1 cellular context compared by ENCODE assay signal in genomic region chr21:36141513-36141925, GRCh38.
TF ChIP-seq lines count a peak whose summit lies in the region.

No MANE protein-coding gene starts in this region.

TF ChIP-seq in K562, 482 proteins besides CTCF, POLR2A, EP300 and RAD21 (continued from another document and continues in another):
- TF ChIP-seq BCLAF1 (IDR thresholded peaks at IDR 0.05; ENCODE audit: borderline replicate concordance in 1 of 2, control insufficient read depth in 1 of 2, low read depth in 2 of 2, low read length in 1 of 2) (no peak), ATF6 (CRISPR knock-in tag; IDR thresholded peaks at IDR 0.05) (no peak), RFX5 (IDR thresholded peaks at IDR 0.05; ENCODE audit: low read depth, low read length) (no peak), MTA2 (IDR thresholded peaks at IDR 0.05; ENCODE audit: low read depth) (no peak), HLTF (IDR thresholded peaks at IDR 0.05) (no peak), POLR2H (tag; IDR thresholded peaks at IDR 0.05; ENCODE audit: low read depth) (no peak), PHF21A (IDR thresholded peaks at IDR 0.05; ENCODE audit: borderline replicate concordance, low read depth) (no peak), TRIM28 (IDR thresholded peaks at IDR 0.05) (0 out of 2 replicates have a peak, but pooled peaks have one; percentile 17), NFE2 (IDR thresholded peaks at IDR 0.05; ENCODE audit: low read depth) (no peak), HBP1 (CRISPR knock-in tag; IDR thresholded peaks at IDR 0.05) (no peak), BMI1 (IDR thresholded peaks at IDR 0.05; ENCODE audit: low read length) (no peak), BACH1 (tag; IDR thresholded peaks at IDR 0.05) (no peak), ZNF766 (CRISPR knock-in tag; conservative IDR thresholded peaks at IDR 0.05) (no peak), PTBP1 (IDR thresholded peaks at IDR 0.05; ENCODE audit: low read depth, low read length) (no peak), KAT7 (CRISPR knock-in tag; IDR thresholded peaks at IDR 0.05; ENCODE audit: borderline replicate concordance) (no peak), ZBTB33 (CRISPR knock-in tag; IDR thresholded peaks at IDR 0.05) (no peak), CEBPB (tag; IDR thresholded peaks at IDR 0.05) (no peak), ZNF584 (CRISPR knock-in tag; IDR thresholded peaks at IDR 0.05; ENCODE audit: low read depth) (no peak), WHSC1 (IDR thresholded peaks at IDR 0.05; ENCODE audit: low read length) (no peak), YY1 (IDR thresholded peaks at IDR 0.05; ENCODE audit: borderline replicate concordance in 1 of 3, control insufficient read depth in 1 of 3, extremely low read depth in 1 of 3, insufficient read depth in 3 of 3, insufficient read length in 1 of 3, insufficient replicate concordance in 2 of 3, low read depth in 1 of 3, low read length in 2 of 3) (no peak), ZNF408 (CRISPR knock-in tag; IDR thresholded peaks at IDR 0.05; ENCODE audit: low read depth) (no peak), MYNN (IDR thresholded peaks at IDR 0.05) (no peak), MYNN (CRISPR knock-in tag; IDR thresholded peaks at IDR 0.05) (no peak), ZNF263 (CRISPR knock-in tag; IDR thresholded peaks at IDR 0.05; ENCODE audit: borderline replicate concordance) (no peak), PTRF (tag; IDR thresholded peaks at IDR 0.05) (no peak), LEF1 (IDR thresholded peaks at IDR 0.05) (no peak), ZEB2 (IDR thresholded peaks at IDR 0.05) (peak; percentile 77), ZNF583 (CRISPR knock-in tag; IDR thresholded peaks at IDR 0.05) (no peak), THAP7 (CRISPR knock-in tag; IDR thresholded peaks at IDR 0.05) (no peak), MAZ (CRISPR knock-in tag; conservative IDR thresholded peaks at IDR 0.05 in 1 of 2, IDR thresholded peaks at IDR 0.05 in 1 of 2) (peak in 1 of 2 experiments; percentile 36; a peak in 1 of 4 replicates), AFF4 (CRISPR knock-in tag; IDR thresholded peaks at IDR 0.05) (no peak), CTBP1 (IDR thresholded peaks at IDR 0.05; ENCODE audit: borderline replicate concordance) (peak; percentile 90), SP1 (CRISPR knock-in tag; IDR thresholded peaks at IDR 0.05) (no peak), ZBTB2 (IDR thresholded peaks at IDR 0.05) (no peak), SUPT5H (IDR thresholded peaks at IDR 0.05) (no peak), ZHX1 (conservative IDR thresholded peaks at IDR 0.05; ENCODE audit: low read length) (no peak), FOXK2 (conservative IDR thresholded peaks at IDR 0.05 in 1 of 2, IDR thresholded peaks at IDR 0.05 in 1 of 2; ENCODE audit: low read depth in 2 of 2) (no peak), NBN (IDR thresholded peaks at IDR 0.05; ENCODE audit: low read depth) (no peak), MAX (CRISPR knock-in tag; IDR thresholded peaks at IDR 0.05) (peak; percentile 53; the same call in 1 of the 2 replicates), THRB (CRISPR knock-in tag; conservative IDR thresholded peaks at IDR 0.05) (no peak), ATF3 (IDR thresholded peaks at IDR 0.05) (peak; percentile 59; the same call in 1 of the 2 replicates), ATF3 (CRISPR knock-in tag; conservative IDR thresholded peaks at IDR 0.05) (no peak), NFIX (CRISPR knock-in tag; IDR thresholded peaks at IDR 0.05; ENCODE audit: low read depth) (no peak), HEY1 (CRISPR knock-in tag; IDR thresholded peaks at IDR 0.05; ENCODE audit: borderline replicate concordance) (no peak)
